In the genomic region with DNA sequence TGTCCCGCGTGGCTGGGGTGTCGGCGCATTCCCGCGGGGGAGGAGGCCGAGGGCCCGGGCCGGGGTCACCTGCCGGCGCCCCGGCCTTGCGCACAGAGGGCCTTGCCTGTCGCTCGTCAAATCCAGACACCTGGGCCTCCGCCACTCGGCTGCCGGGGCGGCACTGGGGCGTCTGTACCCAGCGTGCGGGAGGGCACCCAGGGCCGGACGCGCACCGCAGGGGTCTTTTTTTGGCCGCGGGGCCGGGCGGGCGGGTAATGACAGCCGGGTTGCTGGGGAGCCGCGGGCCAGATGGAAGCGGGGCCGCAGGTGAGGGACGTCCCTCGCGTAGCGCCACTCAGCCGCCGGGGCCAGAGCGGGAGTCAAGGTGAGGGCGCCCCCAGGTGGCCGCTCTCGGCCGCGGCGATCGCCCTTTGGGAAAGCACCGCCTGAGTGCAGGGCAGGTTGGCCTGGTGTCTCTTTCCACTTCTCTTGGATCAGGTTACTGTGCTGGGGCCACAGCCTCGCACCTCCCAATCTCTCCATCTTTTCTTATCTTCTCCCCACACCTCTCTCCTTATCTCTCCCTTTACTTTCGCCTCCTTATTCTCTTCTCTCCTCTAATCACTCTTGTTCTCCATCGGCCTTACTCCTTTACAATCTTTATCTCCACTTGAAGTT, we compare ENCODE assay signal across 8 cellular contexts. TPM values are rescaled to one million over a fixed set of nuclear protein-coding genes. Genes with fewer than 3 reads are reported as not detected.
DNase-seq lines count a peak whose midpoint lies in the region; ATAC-seq and TF ChIP-seq lines count a peak whose summit lies in the region.

No MANE protein-coding gene starts in this region.

- TF ChIP-seq EP300 in gastroesophageal sphincter (IDR thresholded peaks at IDR 0.05) (no peak), suprapubic skin (IDR thresholded peaks at IDR 0.05) (no peak)

- H2AFZ ChIP-seq in PC-3 (ENCODE audit: low read length): no peak overlapping the region
- H2AFZ ChIP-seq in osteoblast (ENCODE audit: low read length): no peak overlapping the region

- H3K9me3 ChIP-seq in HAP-1 (no peaks in the 10 kb centered on the region), PC-3 (ENCODE audit: low read length) (no peaks in the 10 kb centered on the region), gastroesophageal sphincter (no peaks in the 10 kb centered on the region), osteoblast (ENCODE audit: low read depth, low read length) (no peaks in the 10 kb centered on the region), suprapubic skin (no peaks in the 10 kb centered on the region)

- no peaks in the 10 kb centered on the region for H3K9me2 ChIP-seq in PC-3 (replicated peaks; ENCODE audit: low read length)

- POLR2A ChIA-PET in PC-3 (lab: Charles Lee; ENCODE audit: unreplicated experiment): no interaction called here

- H3K27ac ChIP-seq in C4-2B: no peak overlapping the region
- no peak overlapping the region for H3K27ac ChIP-seq in PC-3 (ENCODE audit: low read length)
- H3K27ac ChIP-seq in gastroesophageal sphincter: peak overlapping the region in 3 of 4 donors; percentile 92 to 94 (median 92)
- peak overlapping the region; percentile 99 for H3K27ac ChIP-seq in osteoblast (ENCODE audit: low read depth, low read length)
- peak overlapping the region; percentile 70 for H3K27ac ChIP-seq in suprapubic skin

- no peaks in the 10 kb centered on the region for H3K27me3 ChIP-seq in HAP-1 (ENCODE audit: low read depth)
- H3K27me3 ChIP-seq in PC-3 (ENCODE audit: low read length): no peaks in the 10 kb centered on the region
- H3K27me3 ChIP-seq in gastroesophageal sphincter: no peaks in the 10 kb centered on the region
- no peaks in the 10 kb centered on the region for H3K27me3 ChIP-seq in osteoblast (ENCODE audit: insufficient read depth, low read length)
- peaks cover 5% of the 10 kb centered on the region for H3K27me3 ChIP-seq in suprapubic skin

- H3K79me2 ChIP-seq in PC-3 (ENCODE audit: low read length): no peaks in the 10 kb centered on the region
- peaks cover 58% of the 10 kb centered on the region for H3K79me2 ChIP-seq in osteoblast (ENCODE audit: insufficient read depth, low read length)

- TF ChIP-seq CTCF in C4-2B (conservative IDR thresholded peaks at IDR 0.05): peak; percentile 91
- peak; percentile 66 for TF ChIP-seq CTCF in PC-3 (conservative IDR thresholded peaks at IDR 0.05; ENCODE audit: low read depth, low read length)
- peak in 3 of 4 experiments; percentile 74 to 93 (median 79) for TF ChIP-seq CTCF in gastroesophageal sphincter (IDR thresholded peaks at IDR 0.05)
- TF ChIP-seq CTCF in osteoblast (IDR thresholded peaks at IDR 0.05; ENCODE audit: extremely low read depth, low read depth, low read length): peak; percentile 73
- TF ChIP-seq CTCF in suprapubic skin (IDR thresholded peaks at IDR 0.05): peak; percentile 53 to 87

- DNase-seq in HAP-1 (ENCODE audit: low spot score in 2 of 2): peak; percentile 36 to 86
- peak; percentile 61 for DNase-seq in PC-3
- peak; percentile 84 for DNase-seq in activated gamma-delta T cell treated with anti-CD3 and anti-CD28 coated beads, Interleukin-2, amount 50 U/mL, for 16 hours (ENCODE audit: low read depth)
- peak; percentile 85 for DNase-seq in osteoblast (ENCODE audit: insufficient read length, low spot score, missing footprints)
- peak; percentile 82 to 89 for DNase-seq in suprapubic skin (ENCODE audit: low spot score in 2 of 2)

- H3K4me2 ChIP-seq in PC-3 (ENCODE audit: low read length) (no peak overlapping the region), osteoblast (ENCODE audit: insufficient read depth, low read length) (peak overlapping the region; percentile 86)

- no peak overlapping the region for H3K9ac ChIP-seq in PC-3 (ENCODE audit: low read length)

- intact Hi-C loops in PC-3 (cut with micrococcal nuclease): no loop called here

- H3K4me1 ChIP-seq in HAP-1 (peaks cover 13% of the 10 kb centered on the region), PC-3 (ENCODE audit: insufficient read depth, low read length) (peaks cover 5% of the 10 kb centered on the region; the same call in 1 of the 2 replicates), gastroesophageal sphincter (peaks cover 0 to 83% (median 24%) of the 10 kb centered on the region in 3 donors), osteoblast (ENCODE audit: insufficient read depth, low read length) (peaks cover 49% of the 10 kb centered on the region), suprapubic skin (peaks cover 60% of the 10 kb centered on the region)

- BruUV-seq in PC-3 (replicated peaks; lab: Mats Ljungman, UMichigan): no TSS peak

- CTCF ChIA-PET in PC-3 (lab: Charles Lee): no interaction called here

- H3K36me3 ChIP-seq in HAP-1 (replicated peaks): no peaks in the 10 kb centered on the region; the same call in 1 of the 2 replicates
- no peaks in the 10 kb centered on the region for H3K36me3 ChIP-seq in PC-3 (ENCODE audit: low read depth, low read length)
- H3K36me3 ChIP-seq in gastroesophageal sphincter: peaks cover 0 to 28% of the 10 kb centered on the region in 2 donors
- peaks cover 20% of the 10 kb centered on the region for H3K36me3 ChIP-seq in osteoblast (ENCODE audit: insufficient read depth, low read length)
- peaks cover 19% of the 10 kb centered on the region for H3K36me3 ChIP-seq in suprapubic skin

- H3K4me3 ChIP-seq in HAP-1 (no peak overlapping the region), PC-3 (ENCODE audit: low read length) (no peak overlapping the region), gastroesophageal sphincter (peak overlapping the region; percentile 29 to 87), osteoblast (ENCODE audit: insufficient read depth, low read length) (peak overlapping the region; percentile 88), suprapubic skin (peak overlapping the region; percentile 69)

- TF ChIP-seq POLR2A in gastroesophageal sphincter (IDR thresholded peaks at IDR 0.05): no peak
- TF ChIP-seq POLR2A in suprapubic skin (IDR thresholded peaks at IDR 0.05): no peak

- in situ Hi-C loops in HAP-1 (cut with MboI; ENCODE audit: low sequenced_read_pairs): no loop called here

- peak; percentile 10 for ATAC-seq in PC-3
- ATAC-seq in gastroesophageal sphincter: peak; percentile 41
- ATAC-seq in GM21526 (IDR thresholded peaks at IDR 0.05; ENCODE audit: low FRiP score, unreplicated experiment): no peak

- no peaks in the 10 kb centered on the region for H3F3A ChIP-seq in PC-3 (ENCODE audit: low read length, unreplicated experiment)

- H4K20me1 ChIP-seq in PC-3 (ENCODE audit: low read length) (no peaks in the 10 kb centered on the region), osteoblast (ENCODE audit: insufficient read depth, low read length) (no peaks in the 10 kb centered on the region)

- WGBS in gastroesophageal sphincter (ENCODE audit: low coverage in 1 of 2), 2 donors: 8 to 33% methylated on average over 3 to 9 of the region's 54 CpGs
- WGBS in suprapubic skin: 15% methylated on average over 25 of the region's 54 CpGs

RNA-seq across cellular contexts. Expression of gene PHLDB1, which starts 3.5 kb away (rescaled TPM):
- total RNA-seq in PC-3 (2014; rRNA removed) (36.1 and 37.1 TPM in 2 replicates), gastroesophageal sphincter (100 to 1,000 TPM in 2 of 4 donors, 10 to 100 TPM in 2; 45.8 to 144 (median 101) TPM), osteoblast (86.9 and 96.3 TPM in 2 replicates), suprapubic skin (100 to 1,000 TPM in 2 of 4 donors, 10 to 100 TPM in 2; 48.7 to 117 (median 77.3) TPM)

RNA-seq across cellular contexts. Expression of gene ARCN1, which starts 38.7 kb away (rescaled TPM):
- total RNA-seq in PC-3 (2014; rRNA removed) (122 and 132 TPM in 2 replicates), gastroesophageal sphincter (100 to 1,000 TPM in 3 of 4 donors, 10 to 100 TPM in 1; 84.9 to 141 (median 128) TPM), osteoblast (162 and 172 TPM in 2 replicates), suprapubic skin (10 to 100 TPM; 70.3 to 80.7 (median 77.0) TPM)

RNA-seq across cellular contexts. Expression of gene IFT46, which starts 45.2 kb away (rescaled TPM):
- total RNA-seq in PC-3 (2014; rRNA removed): 32.9 and 35.2 TPM in 2 replicates
- 10 to 100 TPM; 23.5 to 30.8 (median 27.7) TPM for total RNA-seq in gastroesophageal sphincter
- total RNA-seq in osteoblast: 31.8 and 37.7 TPM in 2 replicates
- 10 to 100 TPM; 16.3 to 25.7 (median 22.1) TPM for total RNA-seq in suprapubic skin

Comparison
In these comparisons a context has a peak if more than half of its experiments do, and no peak if none do; other contexts are left out.
1. H3K27ac ChIP-seq: peak in gastroesophageal sphincter (3 of 4), osteoblast (single experiment) and suprapubic skin (single experiment); none in C4-2B (single experiment) and PC-3 (single experiment).
2. H3K4me3 ChIP-seq: peak in gastroesophageal sphincter (2 of 2), osteoblast (single experiment) and suprapubic skin (single experiment); none in HAP-1 (single experiment) and PC-3 (single experiment).
3. Peak in every context shown above with its lines, with median percentiles within 50 percentile points of each other: CTCF ChIP-seq and DNase-seq.